ENCODE assay signal across 20 cellular contexts in genomic region chr1:185767721-185768120, GRCh38.
"Had no signal": no experiment of that assay in that cellular context is flagged by ENCODE, and none has a peak within 500 bp of the region (broad histone marks: within the 10 kb centered on the region; RNA-seq: fewer than 3 reads in every experiment).

No MANE protein-coding gene starts in this region.

- H3K27me3 ChIP-seq: esophagus muscularis mucosa, foreskin keratinocyte, right lobe of liver, tibial artery, upper lobe of left lung, uterus had no signal

- DNase-seq: cortex of kidney; dorsolateral prefrontal cortex; effector CD8-positive, alpha-beta T cell; hippocampal formation; left colon; naive thymus-derived CD4-positive, alpha-beta T cell; nephron progenitor cell; psoas muscle; retina; right lobe of liver; stimulated activated CD4-positive, alpha-beta T cell treated with anti-CD3 and anti-CD28 coated beads, Interleukin-4, amount 100 ng/mL, for 1 hour; stimulated activated CD8-positive, alpha-beta memory T cell treated with anti-CD3 and anti-CD28 coated beads, Interleukin-4, amount 100 ng/mL, for 48 hours; stimulated activated naive CD8-positive, alpha-beta T cell treated with anti-CD3 and anti-CD28 coated beads, Interleukin-15, Interleukin-2, amounts not matched to agents 100 U/mL and 50 U/mL, for 24 hours; tibial artery; upper lobe of left lung; uterus had no signal

- H3K4me3 ChIP-seq: dorsolateral prefrontal cortex, esophagus muscularis mucosa, psoas muscle, right lobe of liver, tibial artery, upper lobe of left lung, uterus had no signal

- ATAC-seq: left colon; naive thymus-derived CD4-positive, alpha-beta T cell; psoas muscle; right lobe of liver; stimulated activated effector memory CD8-positive, alpha-beta T cell treated with anti-CD3 and anti-CD28 coated beads, Interleukin-12 subunit alpha, Interleukin-12 subunit beta, amount 100 ng/mL, for 72 hours; stimulated activated naive CD8-positive, alpha-beta T cell treated with anti-CD3 and anti-CD28 coated beads, Interleukin-15, Interleukin-2, amounts not matched to agents 100 U/mL and 50 U/mL, for 24 hours had no signal

- H3K27ac ChIP-seq: dorsolateral prefrontal cortex, epithelial cell of prostate, esophagus muscularis mucosa, foreskin keratinocyte, psoas muscle, right lobe of liver, tibial artery, upper lobe of left lung, uterus had no signal

- H3K9me3 ChIP-seq: esophagus muscularis mucosa, psoas muscle, right lobe of liver, tibial artery, upper lobe of left lung, uterus had no signal

- H3K4me1 ChIP-seq: foreskin keratinocyte, psoas muscle, right lobe of liver, tibial artery, upper lobe of left lung, uterus had no signal

- H3K36me3 ChIP-seq: right lobe of liver, tibial artery, upper lobe of left lung, uterus had no signal
